Comparison of ENCODE assay signal across 9 cellular contexts in the genomic region with DNA sequence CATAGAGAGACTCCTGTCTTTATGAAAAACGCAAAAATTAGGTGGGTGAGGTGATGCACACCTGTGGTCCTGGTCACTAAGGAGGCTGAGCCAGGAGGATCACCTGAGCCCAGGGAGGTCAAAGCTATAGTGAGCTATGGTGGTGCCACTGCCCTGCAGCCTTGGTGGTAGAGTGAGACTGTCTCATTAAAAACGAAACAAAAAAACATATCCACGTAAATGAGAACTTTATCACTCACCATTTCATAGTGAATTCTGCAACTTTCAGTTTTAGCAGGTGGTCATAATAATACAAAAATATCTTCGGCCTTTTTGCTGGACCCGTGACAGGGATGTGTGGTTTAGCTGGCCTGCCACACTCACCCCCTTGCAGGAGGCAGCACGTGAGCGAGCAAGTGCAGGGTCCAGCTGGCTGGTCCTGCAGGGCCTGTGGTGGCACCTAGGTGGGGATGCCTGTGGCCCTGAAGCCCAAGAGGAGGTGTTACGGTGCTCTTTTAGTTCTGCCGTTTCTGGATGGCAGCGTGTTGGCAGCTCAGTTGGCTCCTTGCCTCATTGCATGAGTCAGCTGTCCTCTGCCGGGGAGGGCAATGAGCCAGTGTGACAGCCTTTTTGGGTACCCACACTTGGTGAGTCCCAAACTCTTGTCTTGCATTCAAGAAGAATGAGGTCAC.
A peak's percentile ranks its signal among the peaks of the same experiment; 100 is the strongest.
DNase-seq lines count a peak whose midpoint lies in the region; ATAC-seq and TF ChIP-seq lines count a peak whose summit lies in the region.
"Had no signal": no experiment of that assay in that cellular context is flagged by ENCODE, and none has a peak within 500 bp of the region (broad histone marks: within the 10 kb centered on the region; RNA-seq: fewer than 3 reads in every experiment).

No MANE protein-coding gene starts in this region.

- H3K27ac ChIP-seq in lung (ENCODE audit: low read depth in 1 of 2, low read length in 1 of 2) = no peak overlapping the region

- H3K27me3 ChIP-seq in lung (ENCODE audit: control insufficient read depth, insufficient read depth) = no peaks in the 10 kb centered on the region

- H3K36me3 ChIP-seq in lung (ENCODE audit: control insufficient read depth in 2 of 2, insufficient read depth in 2 of 2, low read length in 2 of 2) = no peaks in the 10 kb centered on the region

- peaks cover 0 to 4% of the 10 kb centered on the region in 2 donors for H3K9me3 ChIP-seq in lung (ENCODE audit: control insufficient read depth in 2 of 2, insufficient read depth in 1 of 2, low read length in 1 of 2)

- DNase-seq in Ammon's horn (ENCODE audit: low spot score) (peak; percentile 77), HFFc6 (peak; percentile 27), amygdala (lab: John Stamatoyannopoulos, UW) (peak in 45 of 56 donors; percentile 0 to 76 (median 24)), lung (ENCODE audit: low spot score) (peak; percentile 30)
- no peak for DNase-seq in activated CD4-positive, alpha-beta T cell treated with anti-CD3 and anti-CD28 coated beads for 1 hour
- DNase-seq: activated naive CD8-positive, alpha-beta T cell treated with anti-CD3 and anti-CD28 coated beads, Interleukin-2, amount 50 U/mL, for 24 hours had no signal

- TF ChIP-seq CTCF in HFFc6 (IDR thresholded peaks at IDR 0.05) (no peak), lung (IDR thresholded peaks at IDR 0.05; ENCODE audit: control extremely low read depth, extremely low read depth) (no peak)

- no peaks in the 10 kb centered on the region for H3K36me3 Mint-ChIP-seq in HFFc6 (ENCODE audit: low read depth)

- no peak overlapping the region for H3K4me3 ChIP-seq in lung

- H3K9me3 Mint-ChIP-seq in HFFc6 = no peaks in the 10 kb centered on the region

- WGBS in lung, 2 donors = 52 to 61% methylated on average over 11 of the region's 11 CpGs

- H3K4me1 ChIP-seq in lung (ENCODE audit: control insufficient read depth in 2 of 2, insufficient read depth in 2 of 2, low read length in 2 of 2) = peaks cover 0 to 3% of the 10 kb centered on the region in 2 donors

- H3K27ac Mint-ChIP-seq in HFFc6 = no peak overlapping the region
- H3K27ac Mint-ChIP-seq: activated naive CD8-positive, alpha-beta T cell treated with anti-CD3 and anti-CD28 coated beads, Interleukin-2, amount 50 U/mL, for 24 hours had no signal

- ATAC-seq in lung (ENCODE audit: insufficient read depth, low FRiP score) (no peak), HG03469 (IDR thresholded peaks at IDR 0.05; ENCODE audit: unreplicated experiment) (no peak), HG03196 (IDR thresholded peaks at IDR 0.05; ENCODE audit: unreplicated experiment) (no peak), HG03045 (IDR thresholded peaks at IDR 0.05; ENCODE audit: unreplicated experiment) (no peak)
- ATAC-seq: activated naive CD8-positive, alpha-beta T cell treated with anti-CD3 and anti-CD28 coated beads, Interleukin-2, amount 50 U/mL, for 24 hours had no signal

- peaks cover 14% of the 10 kb centered on the region for H3K4me1 Mint-ChIP-seq in HFFc6 (ENCODE audit: low read depth)
- H3K4me1 Mint-ChIP-seq: activated naive CD8-positive, alpha-beta T cell treated with anti-CD3 and anti-CD28 coated beads, Interleukin-2, amount 50 U/mL, for 24 hours had no signal

- H3K27me3 Mint-ChIP-seq in HFFc6 (ENCODE audit: insufficient read depth) = peaks cover under 1% of the 10 kb centered on the region; the same call in 1 of the 2 replicates

- H3K4me3 Mint-ChIP-seq in HFFc6 = peak overlapping the region; percentile 84
- H3K4me3 Mint-ChIP-seq: activated naive CD8-positive, alpha-beta T cell treated with anti-CD3 and anti-CD28 coated beads, Interleukin-2, amount 50 U/mL, for 24 hours had no signal
